13 cellular contexts compared by ENCODE assay signal in genomic region chr9:97636903-97637302, GRCh38. TPM values are rescaled to one million over a fixed set of nuclear protein-coding genes. Genes with fewer than 3 reads are reported as not detected.
DNase-seq lines count a peak whose midpoint lies in the region; ATAC-seq and TF ChIP-seq lines count a peak whose summit lies in the region.
"Had no signal": no experiment of that assay in that cellular context is flagged by ENCODE, and none has a peak within 500 bp of the region (broad histone marks: within the 10 kb centered on the region; RNA-seq: fewer than 3 reads in every experiment).

No MANE protein-coding gene starts in this region.

- H3K4me3 ChIP-seq in OCI-LY3 (ENCODE audit: low read length) (no peak overlapping the region), endodermal cell (ENCODE audit: low read length) (peak overlapping the region; percentile 62)
- H3K4me3 ChIP-seq: body of pancreas had no signal

- H3K79me2 ChIP-seq in OCI-LY3 (ENCODE audit: low read length) = peaks cover 89% of the 10 kb centered on the region

- WGBS in endodermal cell (ENCODE audit: insufficient coverage in 1 of 2, insufficient read length in 1 of 2), 2 experiments = 90 to 91% methylated on average over 3 of the region's 3 CpGs

- H3K27me3 ChIP-seq in OCI-LY3 (ENCODE audit: low read depth, low read length) = no peaks in the 10 kb centered on the region
- H3K27me3 ChIP-seq in endodermal cell (ENCODE audit: control insufficient read depth, insufficient read depth, low read length, poor library complexity, severe bottlenecking) = no peaks in the 10 kb centered on the region
- H3K27me3 ChIP-seq: body of pancreas had no signal

- H3K27ac Mint-ChIP-seq in natural killer cell treated with Interleukin-12 subunit alpha and Interleukin-12 subunit beta and Interleukin-15 and Interleukin-18, amount 100 ng/mL, for 72 hours = no peak overlapping the region
- H3K27ac Mint-ChIP-seq in natural killer cell (peak overlapping the region in 1 of 2 donors; percentile 10), endodermal cell (no peak overlapping the region)

- DNase-seq in natural killer cell treated with Interleukin-12 subunit alpha and Interleukin-12 subunit beta and Interleukin-15 and Interleukin-18, amount 100 ng/mL, for 72 hours (ENCODE audit: low spot score) = no peak
- DNase-seq in natural killer cell = no peak
- no peak for DNase-seq in endodermal cell
- no peak for DNase-seq in amygdala (lab: John Stamatoyannopoulos, UW)
- no peak for DNase-seq in iPS-NIHi11 (ENCODE audit: low spot score)
- no peak for DNase-seq in ACHN
- DNase-seq: body of pancreas; NCI-H1694; stimulated activated CD4-positive, alpha-beta T cell treated with anti-CD3 and anti-CD28 coated beads, Interleukin-4, amount 100 ng/mL, for 1 hour had no signal

- peaks cover 42 to 57% of the 10 kb centered on the region in 2 donors for H3K4me1 Mint-ChIP-seq in natural killer cell treated with Interleukin-12 subunit alpha and Interleukin-12 subunit beta and Interleukin-15 and Interleukin-18, amount 100 ng/mL, for 72 hours (ENCODE audit: low read depth in 2 of 2)
- peaks cover 54 to 64% of the 10 kb centered on the region in 2 donors for H3K4me1 Mint-ChIP-seq in natural killer cell
- H3K4me1 Mint-ChIP-seq in endodermal cell = peaks cover 23% of the 10 kb centered on the region

- H3K4me3 Mint-ChIP-seq in natural killer cell treated with Interleukin-12 subunit alpha and Interleukin-12 subunit beta and Interleukin-15 and Interleukin-18, amount 100 ng/mL, for 72 hours = peak overlapping the region; percentile 46
- no peak overlapping the region for H3K4me3 Mint-ChIP-seq in natural killer cell
- H3K4me3 Mint-ChIP-seq in endodermal cell = no peak overlapping the region

- peak overlapping the region; percentile 28 for H3K4me2 ChIP-seq in OCI-LY3 (ENCODE audit: low read length)

- H3K27me3 Mint-ChIP-seq in natural killer cell treated with Interleukin-12 subunit alpha and Interleukin-12 subunit beta and Interleukin-15 and Interleukin-18, amount 100 ng/mL, for 72 hours = no peaks in the 10 kb centered on the region
- no peaks in the 10 kb centered on the region for H3K27me3 Mint-ChIP-seq in natural killer cell (ENCODE audit: low read depth in 2 of 2)
- no peaks in the 10 kb centered on the region for H3K27me3 Mint-ChIP-seq in endodermal cell (ENCODE audit: insufficient read depth)
- H3K27me3 Mint-ChIP-seq: progenitor cell of endocrine pancreas had no signal

- ATAC-seq in natural killer cell treated with Interleukin-12 subunit alpha and Interleukin-12 subunit beta and Interleukin-15 and Interleukin-18, amount 100 ng/mL, for 72 hours = no peak
- ATAC-seq in natural killer cell = no peak
- ATAC-seq in HG03354 (IDR thresholded peaks at IDR 0.05; ENCODE audit: poor library complexity, severe bottlenecking, unreplicated experiment) = no peak
- ATAC-seq: body of pancreas had no signal

- peaks cover 26% of the 10 kb centered on the region for H3K4me1 ChIP-seq in OCI-LY3 (ENCODE audit: low read length)
- peaks cover 2% of the 10 kb centered on the region for H3K4me1 ChIP-seq in endodermal cell (ENCODE audit: control insufficient read depth, insufficient read depth, low read length)

- H3K9me3 ChIP-seq in OCI-LY3 (ENCODE audit: insufficient read depth, low read length) (no peaks in the 10 kb centered on the region), endodermal cell (ENCODE audit: control insufficient read depth, low read length) (no peaks in the 10 kb centered on the region)
- H3K9me3 ChIP-seq: body of pancreas had no signal

- no peaks in the 10 kb centered on the region for H3K36me3 Mint-ChIP-seq in natural killer cell treated with Interleukin-12 subunit alpha and Interleukin-12 subunit beta and Interleukin-15 and Interleukin-18, amount 100 ng/mL, for 72 hours
- H3K36me3 Mint-ChIP-seq in natural killer cell (no peaks in the 10 kb centered on the region), endodermal cell (ENCODE audit: low read depth) (peaks cover 5% of the 10 kb centered on the region)

- in situ Hi-C loops in ACHN (cut with HindIII; ENCODE audit: low pct_ligation_motif_present, low pct_unique_long_range_greater_than_20kb, low sequenced_read_pairs) = no loop called here

- intact Hi-C loops in natural killer cell (cut with micrococcal nuclease) = no loop called here

- no peak for TF ChIP-seq CTCF in natural killer cell (IDR thresholded peaks at IDR 0.05)
- no peak for TF ChIP-seq CTCF in OCI-LY3 (IDR thresholded peaks at IDR 0.05; ENCODE audit: low read depth, low read length)
- TF ChIP-seq CTCF in endodermal cell (conservative IDR thresholded peaks at IDR 0.05) = no peak

- H3K9ac ChIP-seq in OCI-LY3 (ENCODE audit: low read length) = no peak overlapping the region
- H3K9ac ChIP-seq in endodermal cell (ENCODE audit: extremely low read depth, low read length, poor library complexity, severe bottlenecking) = no peak overlapping the region

- peaks cover 36% of the 10 kb centered on the region for H4K20me1 ChIP-seq in OCI-LY3 (ENCODE audit: insufficient read depth, low read length)

- H3K9me3 Mint-ChIP-seq in natural killer cell treated with Interleukin-12 subunit alpha and Interleukin-12 subunit beta and Interleukin-15 and Interleukin-18, amount 100 ng/mL, for 72 hours = no peaks in the 10 kb centered on the region
- no peaks in the 10 kb centered on the region for H3K9me3 Mint-ChIP-seq in natural killer cell
- no peaks in the 10 kb centered on the region for H3K9me3 Mint-ChIP-seq in endodermal cell

- H3K27ac ChIP-seq in OCI-LY3 (ENCODE audit: low read length) (no peak overlapping the region), endodermal cell (ENCODE audit: low read depth, low read length) (no peak overlapping the region)
- H3K27ac ChIP-seq: body of pancreas, epithelial cell of prostate had no signal

- no peak overlapping the region for H2AFZ ChIP-seq in OCI-LY3 (ENCODE audit: low read depth, low read length)

- H3K36me3 ChIP-seq in OCI-LY3 (replicated peaks; ENCODE audit: low read depth, low read length) (peaks cover 5% of the 10 kb centered on the region), endodermal cell (ENCODE audit: control insufficient read depth, insufficient read depth, low read length) (peaks cover 10% of the 10 kb centered on the region)

RNA-seq across cellular contexts. Expression of gene NCBP1, which starts 3.3 kb away (rescaled TPM):
- total RNA-seq in natural killer cell treated with Interleukin-12 subunit alpha and Interleukin-12 subunit beta and Interleukin-15 and Interleukin-18, amount 100 ng/mL, for 72 hours = 10 to 100 TPM; 29.4 to 63.5 TPM
- total RNA-seq in natural killer cell = 10 to 100 TPM; 39.3 to 55.2 (median 51.2) TPM
- 10 to 100 TPM; 47.0 to 51.7 TPM for total RNA-seq in endodermal cell
- polyA plus RNA-seq in endodermal cell (2013, experiment 1 of 2) = 41.2 TPM
- polyA plus RNA-seq in endodermal cell (2013, experiment 2 of 2) = 33.7 TPM

RNA-seq across cellular contexts. Expression of gene TSTD2, which starts 3.7 kb away (rescaled TPM):
- total RNA-seq in natural killer cell treated with Interleukin-12 subunit alpha and Interleukin-12 subunit beta and Interleukin-15 and Interleukin-18, amount 100 ng/mL, for 72 hours = 10 to 100 TPM; 18.8 to 25.4 TPM
- total RNA-seq in natural killer cell (10 to 100 TPM; 16.2 to 25.7 (median 24.7) TPM), endodermal cell (10 to 100 TPM; 23.0 TPM)
- polyA plus RNA-seq in endodermal cell (2013, experiment 1 of 2) = 31.3 TPM
- 25.4 TPM for polyA plus RNA-seq in endodermal cell (2013, experiment 2 of 2)
